In the genomic region with DNA sequence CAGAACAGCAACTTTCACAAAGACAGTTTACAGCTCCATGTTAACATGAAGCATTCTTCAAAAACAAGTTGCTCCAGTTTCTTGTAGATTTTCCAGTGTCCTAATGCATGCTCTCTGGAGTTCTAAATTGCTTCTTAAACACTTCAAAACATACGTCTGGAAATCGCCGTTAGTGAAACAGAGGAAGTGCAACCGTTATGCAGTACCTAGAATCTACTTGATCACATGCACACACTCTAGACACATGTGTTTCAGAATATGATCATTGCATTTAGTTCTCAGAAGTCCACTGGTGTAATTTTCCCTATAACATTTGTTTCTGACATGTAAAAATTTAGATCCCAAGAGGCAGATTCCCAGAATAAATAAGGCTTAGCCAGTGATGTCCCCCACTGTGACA, we compare ENCODE assay signal across 1 cellular context.
A peak's percentile ranks its signal among the peaks of the same experiment; 100 is the strongest.
TF ChIP-seq lines count a peak whose summit lies in the region.

No MANE protein-coding gene starts in this region.

TF ChIP-seq in HepG2, 621 proteins besides CTCF, POLR2A, EP300 and RAD21:
- TF ChIP-seq, protein P1, sequence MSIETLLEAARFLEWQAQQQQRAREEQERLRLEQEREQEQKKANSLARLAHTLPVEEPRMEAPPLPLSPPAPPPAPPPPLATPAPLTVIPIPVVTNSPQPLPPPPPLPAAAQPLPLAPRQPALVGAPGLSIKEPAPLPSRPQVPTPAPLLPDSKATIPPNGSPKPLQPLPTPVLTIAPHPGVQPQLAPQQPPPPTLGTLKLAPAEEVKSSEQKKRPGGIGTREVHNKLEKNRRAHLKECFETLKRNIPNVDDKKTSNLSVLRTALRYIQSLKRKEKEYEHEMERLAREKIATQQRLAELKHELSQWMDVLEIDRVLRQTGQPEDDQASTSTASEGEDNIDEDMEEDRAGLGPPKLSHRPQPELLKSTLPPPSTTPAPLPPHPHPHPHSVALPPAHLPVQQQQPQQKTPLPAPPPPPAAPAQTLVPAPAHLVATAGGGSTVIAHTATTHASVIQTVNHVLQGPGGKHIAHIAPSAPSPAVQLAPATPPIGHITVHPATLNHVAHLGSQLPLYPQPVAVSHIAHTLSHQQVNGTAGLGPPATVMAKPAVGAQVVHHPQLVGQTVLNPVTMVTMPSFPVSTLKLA (IDR thresholded peaks at IDR 0.05): peak; percentile 48
- no peak for TF ChIP-seq CAMTA2 (CRISPR knock-in tag; IDR thresholded peaks at IDR 0.05; ENCODE audit: borderline replicate concordance)
